Comparison of ENCODE assay signal across 12 cellular contexts in the genomic region with DNA sequence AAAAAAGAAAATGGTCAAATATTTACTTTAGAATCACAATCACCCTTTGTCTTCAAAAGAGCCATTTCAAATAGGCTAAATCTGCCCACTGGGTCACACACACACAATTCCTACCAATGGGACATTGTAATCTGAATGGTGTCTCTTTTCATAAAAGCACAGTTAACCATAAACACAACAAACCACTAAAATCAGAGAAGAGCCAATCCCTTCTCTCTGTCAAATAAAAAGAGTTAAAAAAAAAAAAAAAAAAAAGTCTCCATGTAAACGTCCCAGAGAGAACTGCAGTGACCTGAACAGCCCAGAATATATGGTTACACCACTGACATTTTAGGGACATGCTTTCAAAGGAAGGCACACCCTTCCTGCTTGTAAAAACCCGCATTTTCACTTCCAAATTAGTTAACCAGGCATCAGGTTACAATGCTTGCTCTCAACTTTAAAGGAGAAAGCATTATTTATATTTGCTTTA.
DNase-seq lines count a peak whose midpoint lies in the region; ATAC-seq, FAIRE-seq and TF ChIP-seq lines count a peak whose summit lies in the region.
"Had no signal": no experiment of that assay in that cellular context is flagged by ENCODE, and none has a peak within 500 bp of the region (broad histone marks: within the 10 kb centered on the region; RNA-seq: fewer than 3 reads in every experiment).

No MANE protein-coding gene starts in this region.

- H3K4me3 ChIP-seq in GM23248 (no peak overlapping the region), parathyroid adenoma (ENCODE audit: low read depth, low read length) (peak overlapping the region; percentile 39)
- H3K4me3 ChIP-seq: tibial artery had no signal

- DNase-seq in GM23248 (peak; percentile 16), NCI-H1930 (lab: John Stamatoyannopoulos, UW) (peak; percentile 73 to 75), GM03348 (ENCODE audit: low spot score) (no peak), activated T-cell treated with anti-CD3 and anti-CD28 coated beads for 4 hours (no peak)
- DNase-seq: activated B cell treated with CpG ODN at 0.5 μM for 24 hours, activated gamma-delta T cell, DND-41, tibial artery had no signal

- H3K9ac ChIP-seq in GM23248, result no peak overlapping the region
- no peak overlapping the region for H3K9ac ChIP-seq in parathyroid adenoma

- H3K4me2 ChIP-seq in GM23248 (ENCODE audit: unreplicated experiment), result peak overlapping the region; percentile 32
- H3K4me2 ChIP-seq in parathyroid adenoma (ENCODE audit: low read length), result peak overlapping the region; percentile 63

- peak; percentile 77 for FAIRE-seq in endometrium (lab: Jason Lieb, UNC)
- FAIRE-seq: colon had no signal

- peaks cover 8% of the 10 kb centered on the region; the same call in 1 of the 2 replicates for H3F3A ChIP-seq in GM23248 (ENCODE audit: insufficient read depth)

- H3K36me3 ChIP-seq in GM23248 (ENCODE audit: low read depth) (peaks cover 7% of the 10 kb centered on the region; the same call in 1 of the 2 replicates), parathyroid adenoma (ENCODE audit: control insufficient read depth, insufficient read depth, low read length) (no peaks in the 10 kb centered on the region)

- H3K9me3 ChIP-seq in GM23248 (ENCODE audit: low read depth), result no peaks in the 10 kb centered on the region
- H3K9me3 ChIP-seq in parathyroid adenoma (ENCODE audit: control insufficient read depth, low read length), result no peaks in the 10 kb centered on the region
- H3K9me3 ChIP-seq: tibial artery had no signal

- ATAC-seq in GM21619 (IDR thresholded peaks at IDR 0.05; ENCODE audit: unreplicated experiment), result no peak

- H3K27me3 ChIP-seq in GM23248 (replicated peaks; ENCODE audit: insufficient read depth) (no peaks in the 10 kb centered on the region), parathyroid adenoma (ENCODE audit: control insufficient read depth, insufficient read depth, low read length) (no peaks in the 10 kb centered on the region)
- H3K27me3 ChIP-seq: tibial artery had no signal

- in situ Hi-C loops in GM23248 (cut with MboI), result no loop called here

- WGBS in GM23248 (ENCODE audit: low coverage in 1 of 2, low lambda C conversion rate in 2 of 2, missing lambda C conversion rate in 2 of 2), 2 experiments, result 21 to 25% methylated on average over 2 of the region's 2 CpGs

- H4K20me1 ChIP-seq in GM23248 (ENCODE audit: insufficient read depth), result no peaks in the 10 kb centered on the region

- H2AFZ ChIP-seq in GM23248, result no peak overlapping the region
- no peak overlapping the region for H2AFZ ChIP-seq in parathyroid adenoma

- no peak for TF ChIP-seq CTCF in parathyroid adenoma (IDR thresholded peaks at IDR 0.05)

- H3K4me1 ChIP-seq in GM23248 (ENCODE audit: insufficient read depth) (peaks cover 28% of the 10 kb centered on the region), parathyroid adenoma (peaks cover 22% of the 10 kb centered on the region)

- no peak overlapping the region for H3K27ac ChIP-seq in GM23248
- H3K27ac ChIP-seq in parathyroid adenoma, result no peak overlapping the region

- no peaks in the 10 kb centered on the region for H3K9me2 ChIP-seq in GM23248 (ENCODE audit: insufficient read depth)

- H3K79me2 ChIP-seq in GM23248 (ENCODE audit: insufficient read depth), result peaks cover 51% of the 10 kb centered on the region
- H3K79me2 ChIP-seq in parathyroid adenoma, result no peaks in the 10 kb centered on the region

Comparison
In these comparisons a context has a peak if more than half of its experiments do, and no peak if none do; other contexts are left out.
1. DNase-seq: peak in GM23248 (single experiment) and NCI-H1930 (2 of 2); none in GM03348 (single experiment) and activated T-cell treated with anti-CD3 and anti-CD28 coated beads for 4 hours (single experiment).